ENCODE assay signal across 14 cellular contexts in genomic region chr2:177670791-177671528, GRCh38.
DNase-seq lines count a peak whose midpoint lies in the region; ATAC-seq, FAIRE-seq and TF ChIP-seq lines count a peak whose summit lies in the region.
"Had no signal": no experiment of that assay in that cellular context is flagged by ENCODE, and none has a peak within 500 bp of the region (broad histone marks: within the 10 kb centered on the region; RNA-seq: fewer than 3 reads in every experiment).

No MANE protein-coding gene starts in this region.

- H4K20me1 ChIP-seq in GM12878 (ENCODE audit: control insufficient read depth, insufficient read depth): no peaks in the 10 kb centered on the region
- no peaks in the 10 kb centered on the region for H4K20me1 ChIP-seq in smooth muscle cell (ENCODE audit: low read depth)

- H3K9me3 ChIP-seq in GM12878 (replicated peaks; ENCODE audit: control insufficient read depth, insufficient read depth, low read length) (no peaks in the 10 kb centered on the region), smooth muscle cell (replicated peaks; ENCODE audit: low read depth) (no peaks in the 10 kb centered on the region)
- H3K9me3 ChIP-seq: A549, Caco-2 had no signal

- H3K27ac ChIP-seq in GM12878 (ENCODE audit: control insufficient read depth, insufficient read depth) (no peak overlapping the region), smooth muscle cell (ENCODE audit: low read depth) (no peak overlapping the region)
- H3K27ac ChIP-seq: A549, hepatocyte had no signal

- POLR2A ChIA-PET in activated CD8-positive, alpha-beta T cell treated with anti-CD3 and anti-CD28 coated beads for 36 hours (lab: Charles Lee): no interaction called here
- POLR2A ChIA-PET in activated CD8-positive, alpha-beta T cell treated with anti-CD3 and anti-CD28 coated beads, Interleukin-2, amount 10 ng/mL, durations not matched to agents 7 days and 5 days (lab: Charles Lee): no interaction called here
- POLR2A ChIA-PET in GM12878 (lab: Charles Lee): no interaction called here

- H3K4me2 ChIP-seq in GM12878 (ENCODE audit: control insufficient read depth, insufficient read depth) (no peak overlapping the region), smooth muscle cell (no peak overlapping the region)
- H3K4me2 ChIP-seq: A549, hepatocyte had no signal

- peak; percentile 74 for ATAC-seq in activated CD8-positive, alpha-beta T cell treated with anti-CD3 and anti-CD28 coated beads for 36 hours
- no peak for ATAC-seq in activated CD8-positive, alpha-beta T cell treated with anti-CD3 and anti-CD28 coated beads, Interleukin-2, amount 10 ng/mL, durations not matched to agents 7 days and 5 days
- ATAC-seq in HG03432 (IDR thresholded peaks at IDR 0.05; ENCODE audit: unreplicated experiment) (peak; percentile 70), GM12878 (peak; percentile 64)
- ATAC-seq: A549 had no signal

- H3K79me2 ChIP-seq in GM12878 (ENCODE audit: control insufficient read depth, insufficient read depth, low read length): no peaks in the 10 kb centered on the region
- no peaks in the 10 kb centered on the region for H3K79me2 ChIP-seq in smooth muscle cell (ENCODE audit: low read depth)
- H3K79me2 ChIP-seq: hepatocyte had no signal

- H3K4me1 ChIP-seq in GM12878 (ENCODE audit: control insufficient read depth, insufficient read depth, low read length): no peaks in the 10 kb centered on the region
- peaks cover 16% of the 10 kb centered on the region for H3K4me1 ChIP-seq in smooth muscle cell (ENCODE audit: low read depth)
- H3K4me1 ChIP-seq: A549, Caco-2 had no signal

- peak; percentile 44 for FAIRE-seq in GM12878 (lab: Jason Lieb, UNC)
- FAIRE-seq: A549 had no signal

- H3K9ac ChIP-seq in GM12878 (ENCODE audit: control insufficient read depth, insufficient read depth, low read length) (no peak overlapping the region), smooth muscle cell (ENCODE audit: low read depth) (no peak overlapping the region)

- H3K4me3 ChIP-seq in GM12878 (no peak overlapping the region), smooth muscle cell (no peak overlapping the region)
- H3K4me3 ChIP-seq: A549, hepatocyte had no signal

- BruUV-seq in GM12878 (replicated peaks; lab: Mats Ljungman, UMichigan): no TSS peak

- H3K9me3 Mint-ChIP-seq in activated CD8-positive, alpha-beta T cell treated with anti-CD3 and anti-CD28 coated beads for 36 hours: no peaks in the 10 kb centered on the region
- H3K9me3 Mint-ChIP-seq in activated CD8-positive, alpha-beta T cell treated with anti-CD3 and anti-CD28 coated beads, Interleukin-2, amount 10 ng/mL, durations not matched to agents 7 days and 5 days (ENCODE audit: insufficient read depth): no peaks in the 10 kb centered on the region
- no peaks in the 10 kb centered on the region for H3K9me3 Mint-ChIP-seq in endothelial cell (ENCODE audit: unreplicated experiment)
- H3K9me3 Mint-ChIP-seq: activated naive CD4-positive, alpha-beta T cell treated with anti-CD3 and anti-CD28 coated beads, Interleukin-2, amount 10 ng/mL, durations not matched to agents 7 days and 5 days had no signal

- H3K27me3 ChIP-seq in GM12878 (replicated peaks in 1 of 2; ENCODE audit: control insufficient read depth in 2 of 2, insufficient read depth in 2 of 2, low read length in 1 of 2) (no peaks in the 10 kb centered on the region), smooth muscle cell (ENCODE audit: low read depth) (no peaks in the 10 kb centered on the region)
- H3K27me3 ChIP-seq: hepatocyte had no signal

- TF ChIP-seq RAD21 in GM12878 (IDR thresholded peaks at IDR 0.05; ENCODE audit: insufficient read depth, low read depth, low read length): no peak

- no peak for TF ChIP-seq EP300 in GM12878 (IDR thresholded peaks at IDR 0.05; ENCODE audit: borderline replicate concordance in 1 of 2, control insufficient read depth in 1 of 2, low read depth in 2 of 2, low read length in 2 of 2)

- H3F3A ChIP-seq in smooth muscle cell (ENCODE audit: low read depth): no peaks in the 10 kb centered on the region

- TF ChIP-seq CTCF in activated CD8-positive, alpha-beta T cell treated with anti-CD3 and anti-CD28 coated beads for 36 hours (IDR thresholded peaks at IDR 0.05): no peak
- TF ChIP-seq CTCF in GM12878 (IDR thresholded peaks at IDR 0.05 in 2 of 3, conservative IDR thresholded peaks at IDR 0.05 in 1 of 3; ENCODE audit: control insufficient read depth in 2 of 3, extremely low read depth in 1 of 3, insufficient read depth in 1 of 3, low read depth in 3 of 3, low read length in 3 of 3) (no peak), smooth muscle cell (IDR thresholded peaks at IDR 0.05; ENCODE audit: borderline replicate concordance, insufficient read depth, poor library complexity, severe bottlenecking) (no peak), endothelial cell (IDR thresholded peaks at IDR 0.05; ENCODE audit: unreplicated experiment) (no peak)

- no peaks in the 10 kb centered on the region for H3K36me3 Mint-ChIP-seq in activated CD8-positive, alpha-beta T cell treated with anti-CD3 and anti-CD28 coated beads for 36 hours (ENCODE audit: low read depth)
- no peaks in the 10 kb centered on the region for H3K36me3 Mint-ChIP-seq in activated CD8-positive, alpha-beta T cell treated with anti-CD3 and anti-CD28 coated beads, Interleukin-2, amount 10 ng/mL, durations not matched to agents 7 days and 5 days (ENCODE audit: low read depth)
- no peaks in the 10 kb centered on the region for H3K36me3 Mint-ChIP-seq in endothelial cell (ENCODE audit: low read depth, unreplicated experiment)
- H3K36me3 Mint-ChIP-seq: activated naive CD4-positive, alpha-beta T cell treated with anti-CD3 and anti-CD28 coated beads, Interleukin-2, amount 10 ng/mL, durations not matched to agents 7 days and 5 days had no signal

- no peak overlapping the region for H3K27ac Mint-ChIP-seq in activated CD8-positive, alpha-beta T cell treated with anti-CD3 and anti-CD28 coated beads for 36 hours
- H3K27ac Mint-ChIP-seq in activated CD8-positive, alpha-beta T cell treated with anti-CD3 and anti-CD28 coated beads, Interleukin-2, amount 10 ng/mL, durations not matched to agents 7 days and 5 days: no peak overlapping the region
- H3K27ac Mint-ChIP-seq in endothelial cell (ENCODE audit: unreplicated experiment): no peak overlapping the region
- H3K27ac Mint-ChIP-seq: activated naive CD4-positive, alpha-beta T cell treated with anti-CD3 and anti-CD28 coated beads, Interleukin-2, amount 10 ng/mL, durations not matched to agents 7 days and 5 days had no signal

- CTCF ChIA-PET in activated CD8-positive, alpha-beta T cell treated with anti-CD3 and anti-CD28 coated beads for 36 hours (lab: Charles Lee): interaction anchor here (1.1 kb wide), 1 partner anchor 67 kb away, joined by 4 read pairs; no protein-coding TSS in a partner anchor
- CTCF ChIA-PET in activated CD8-positive, alpha-beta T cell treated with anti-CD3 and anti-CD28 coated beads, Interleukin-2, amount 10 ng/mL, durations not matched to agents 7 days and 5 days (lab: Charles Lee): no interaction called here
- CTCF ChIA-PET in GM12878 (lab: Yijun Ruan, JAX): interaction anchor here (1.3 kb wide), 2 partner anchors 14 to 25 kb away, joined by 3 to 4 read pairs; no protein-coding TSS in a partner anchor

- H3K4me1 Mint-ChIP-seq in activated CD8-positive, alpha-beta T cell treated with anti-CD3 and anti-CD28 coated beads for 36 hours (ENCODE audit: low read depth): peaks cover 12% of the 10 kb centered on the region
- peaks cover 16% of the 10 kb centered on the region for H3K4me1 Mint-ChIP-seq in activated CD8-positive, alpha-beta T cell treated with anti-CD3 and anti-CD28 coated beads, Interleukin-2, amount 10 ng/mL, durations not matched to agents 7 days and 5 days (ENCODE audit: low read depth)
- H3K4me1 Mint-ChIP-seq in endothelial cell (ENCODE audit: unreplicated experiment): peaks cover 34% of the 10 kb centered on the region

- peak overlapping the region; percentile 24 for H2AFZ ChIP-seq in GM12878 (ENCODE audit: control insufficient read depth, low read depth, low read length)
- peak overlapping the region; percentile 14 for H2AFZ ChIP-seq in smooth muscle cell (ENCODE audit: low read depth)
- H2AFZ ChIP-seq: hepatocyte had no signal

- DNase-seq in activated CD8-positive, alpha-beta T cell treated with anti-CD3 and anti-CD28 coated beads for 36 hours: no peak
- no peak for DNase-seq in activated CD8-positive, alpha-beta T cell treated with anti-CD3 and anti-CD28 coated beads, Interleukin-2, amount 10 ng/mL, durations not matched to agents 7 days and 5 days
- no peak for DNase-seq in GM12878 (ENCODE audit: low read depth, low spot score)
- no peak for DNase-seq in smooth muscle cell (lab: John Stamatoyannopoulos, UW; ENCODE audit: unreplicated experiment)
- no peak for DNase-seq in effector CD8-positive, alpha-beta T cell (lab: John Stamatoyannopoulos, UW)
- DNase-seq in SK-N-DZ (ENCODE audit: low spot score): no peak
- no peak for DNase-seq in endothelial cell (ENCODE audit: low spot score)
- DNase-seq: activated naive CD4-positive, alpha-beta T cell treated with anti-CD3 and anti-CD28 coated beads, Interleukin-2, amount 10 ng/mL, durations not matched to agents 7 days and 5 days; Caco-2; cerebellar nuclear complex; NCI-H2107 had no signal

- intact Hi-C loops in activated CD8-positive, alpha-beta T cell treated with anti-CD3 and anti-CD28 coated beads for 36 hours (cut with micrococcal nuclease): no loop called here
- intact Hi-C loops in GM12878 (cut with micrococcal nuclease; ENCODE audit: unreplicated experiment): no loop called here

- in situ Hi-C loops in GM12878 (cut with MboI): no loop called here

- no peak overlapping the region for H3K4me3 Mint-ChIP-seq in activated CD8-positive, alpha-beta T cell treated with anti-CD3 and anti-CD28 coated beads for 36 hours
- H3K4me3 Mint-ChIP-seq in activated CD8-positive, alpha-beta T cell treated with anti-CD3 and anti-CD28 coated beads, Interleukin-2, amount 10 ng/mL, durations not matched to agents 7 days and 5 days: no peak overlapping the region
- no peak overlapping the region for H3K4me3 Mint-ChIP-seq in endothelial cell (ENCODE audit: unreplicated experiment)
- H3K4me3 Mint-ChIP-seq: activated naive CD4-positive, alpha-beta T cell treated with anti-CD3 and anti-CD28 coated beads, Interleukin-2, amount 10 ng/mL, durations not matched to agents 7 days and 5 days had no signal

- peaks cover 13% of the 10 kb centered on the region for H3K27me3 Mint-ChIP-seq in activated CD8-positive, alpha-beta T cell treated with anti-CD3 and anti-CD28 coated beads for 36 hours
- no peaks in the 10 kb centered on the region for H3K27me3 Mint-ChIP-seq in activated CD8-positive, alpha-beta T cell treated with anti-CD3 and anti-CD28 coated beads, Interleukin-2, amount 10 ng/mL, durations not matched to agents 7 days and 5 days (ENCODE audit: low read depth)
- no peaks in the 10 kb centered on the region for H3K27me3 Mint-ChIP-seq in endothelial cell (ENCODE audit: unreplicated experiment)

- SMC1A ChIA-PET in GM12878 (lab: Charles Lee; ENCODE audit: uncharacterized antibody, unreplicated experiment): interaction anchor here (1.2 kb wide), 1 partner anchor 41 kb away, joined by 4 read pairs; no protein-coding TSS in a partner anchor

- 3% methylated on average over 2 of the region's 2 CpGs for WGBS in GM12878 (ENCODE audit: insufficient coverage, insufficient replicate concordance, low lambda C conversion rate, missing lambda C conversion rate)
- 28% methylated on average over 2 of the region's 2 CpGs for WGBS in smooth muscle cell (ENCODE audit: low lambda C conversion rate)

- no peak for TF ChIP-seq POLR2A in GM12878 (IDR thresholded peaks at IDR 0.05; ENCODE audit: low read depth, low read length)

- RAD21 ChIA-PET in GM12878 (lab: Charles Lee; ENCODE audit: unreplicated experiment): no interaction called here

- no peaks in the 10 kb centered on the region for H3K36me3 ChIP-seq in GM12878 (ENCODE audit: control insufficient read depth in 2 of 2, insufficient read depth in 2 of 2, low read length in 1 of 2)
- H3K36me3 ChIP-seq in smooth muscle cell (ENCODE audit: low read depth): no peaks in the 10 kb centered on the region
